In genomic region chr6:68575765-68576439, GRCh38 we compare ENCODE assay signal across 10 cellular contexts. TPM values are rescaled to one million over a fixed set of nuclear protein-coding genes. Genes with fewer than 3 reads are reported as not detected.
A peak's percentile ranks its signal among the peaks of the same experiment; 100 is the strongest.
DNase-seq lines count a peak whose midpoint lies in the region; ATAC-seq and TF ChIP-seq lines count a peak whose summit lies in the region.
"Had no signal": no experiment of that assay in that cellular context is flagged by ENCODE, and none has a peak within 500 bp of the region (broad histone marks: within the 10 kb centered on the region; RNA-seq: fewer than 3 reads in every experiment).

No MANE protein-coding gene starts in this region.

- H3K27ac ChIP-seq in endodermal cell (ENCODE audit: low read depth, low read length) (no peak overlapping the region), neuronal stem cell (replicated peaks; ENCODE audit: low read length) (no peak overlapping the region), heart right ventricle (no peak overlapping the region)

- H4K91ac ChIP-seq in neuronal stem cell (ENCODE audit: low read depth, low read length, poor library complexity): no peak overlapping the region

- no peaks in the 10 kb centered on the region for H3K79me1 ChIP-seq in neuronal stem cell (ENCODE audit: low read depth, low read length)

- no peak overlapping the region for H2BK5ac ChIP-seq in neuronal stem cell (ENCODE audit: low read length)

- H3K9ac ChIP-seq in endodermal cell (ENCODE audit: extremely low read depth, low read length, poor library complexity, severe bottlenecking) (no peak overlapping the region), neuronal stem cell (ENCODE audit: low read depth, low read length, poor library complexity) (no peak overlapping the region)

- H3K27ac Mint-ChIP-seq in endodermal cell: no peak overlapping the region

- no peak overlapping the region for H3K14ac ChIP-seq in neuronal stem cell (ENCODE audit: low read length)

- peak overlapping the region; percentile 22 for H2BK12ac ChIP-seq in neuronal stem cell (ENCODE audit: low read length)

- H3K4me1 Mint-ChIP-seq in endodermal cell: peaks cover 8% of the 10 kb centered on the region

- H3K18ac ChIP-seq in neuronal stem cell (ENCODE audit: low read length): no peak overlapping the region

- no peaks in the 10 kb centered on the region for H3K4me1 ChIP-seq in endodermal cell (ENCODE audit: control insufficient read depth, insufficient read depth, low read length)
- peaks cover 0 to 4% of the 10 kb centered on the region in 2 donors for H3K4me1 ChIP-seq in neuronal stem cell (ENCODE audit: control insufficient read depth in 2 of 2, insufficient read depth in 1 of 2, low read depth in 1 of 2, low read length in 2 of 2)
- H3K4me1 ChIP-seq in heart right ventricle: no peaks in the 10 kb centered on the region

- ATAC-seq in HG03565 (IDR thresholded peaks at IDR 0.05; ENCODE audit: unreplicated experiment) (no peak), HG03108 (IDR thresholded peaks at IDR 0.05; ENCODE audit: unreplicated experiment) (no peak), heart right ventricle (no peak)

- H3K27me3 ChIP-seq in endodermal cell (ENCODE audit: control insufficient read depth, insufficient read depth, low read length, poor library complexity, severe bottlenecking): no peaks in the 10 kb centered on the region
- H3K27me3 ChIP-seq in neuronal stem cell (ENCODE audit: control insufficient read depth in 3 of 3, insufficient read depth in 3 of 3, low read depth in 1 of 3, low read length in 3 of 3): no peaks in the 10 kb centered on the region
- H3K27me3 ChIP-seq in heart right ventricle: peaks cover 0 to 5% (median 0%) of the 10 kb centered on the region in 7 donors

- no peak overlapping the region for H4K8ac ChIP-seq in neuronal stem cell (ENCODE audit: low read depth, low read length)

- intact Hi-C loops in heart right ventricle (cut with DNase I): no loop called here

- H3K4me3 Mint-ChIP-seq in endodermal cell: peak overlapping the region; percentile 49

- no peak overlapping the region for H3K4me2 ChIP-seq in neuronal stem cell (ENCODE audit: insufficient read depth, low read length, poor library complexity, severe bottlenecking)

- no peak overlapping the region for H3K23ac ChIP-seq in neuronal stem cell (ENCODE audit: low read depth, low read length, poor library complexity)

- H3K9me3 ChIP-seq in endodermal cell (ENCODE audit: control insufficient read depth, low read length): peaks cover 5% of the 10 kb centered on the region
- H3K9me3 ChIP-seq in neuronal stem cell (replicated peaks in 1 of 2; ENCODE audit: control insufficient read depth in 2 of 2, insufficient read depth in 1 of 2, low read depth in 1 of 2, low read length in 2 of 2): peaks cover 0 to 9% of the 10 kb centered on the region in 2 donors
- peaks cover 0 to 13% (median 3%) of the 10 kb centered on the region in 11 donors for H3K9me3 ChIP-seq in heart right ventricle

- H2BK15ac ChIP-seq in neuronal stem cell (ENCODE audit: low read length): no peak overlapping the region

- WGBS in endodermal cell (ENCODE audit: insufficient coverage in 1 of 2, insufficient read length in 1 of 2), 2 experiments: 34 to 45% methylated on average over 5 to 14 of the region's 14 CpGs
- no CpG with 5 or more reads among the region's 14 CpGs for WGBS in neuronal stem cell (ENCODE audit: extremely low coverage in 2 of 2, insufficient read length in 2 of 2, insufficient replicate concordance in 1 of 2), 2 donors
- WGBS in heart right ventricle, 2 donors: 14% methylated on average over 14 of the region's 14 CpGs

- H2AFZ ChIP-seq in neuronal stem cell (ENCODE audit: low read length): peak overlapping the region; percentile 77

- H2AK5ac ChIP-seq in neuronal stem cell (ENCODE audit: low read depth, low read length): no peak overlapping the region

- H3K36me3 Mint-ChIP-seq in endodermal cell (ENCODE audit: low read depth): no peaks in the 10 kb centered on the region

- H3K4me3 ChIP-seq in endodermal cell (ENCODE audit: low read length): no peak overlapping the region
- H3K4me3 ChIP-seq in neuronal stem cell (ENCODE audit: low read length in 2 of 2): no peak overlapping the region
- H3K4me3 ChIP-seq in heart right ventricle: no peak overlapping the region

- H2BK120ac ChIP-seq in neuronal stem cell (ENCODE audit: low read depth, low read length): no peak overlapping the region

- DNase-seq in DMS79 (lab: John Stamatoyannopoulos, UW) (peak; percentile 48), NCI-H2107 treated with DMSO at 0.1 percent for 48 hours (lab: John Stamatoyannopoulos, UW; ENCODE audit: unreplicated experiment) (peak; percentile 88), endodermal cell (peak; percentile 88), neuronal stem cell (ENCODE audit: low spot score) (no peak), heart right ventricle (no peak)
- DNase-seq in stimulated activated CD4-positive, alpha-beta T cell treated with anti-CD3 and anti-CD28 coated beads, Interleukin-2, amount 100 ng/mL, for 24 hours: no peak
- DNase-seq: activated CD4-positive, alpha-beta T cell treated with anti-CD3 and anti-CD28 coated beads for 48 hours; GDM1 had no signal

- TF ChIP-seq CTCF in endodermal cell (conservative IDR thresholded peaks at IDR 0.05) (no peak), heart right ventricle (IDR thresholded peaks at IDR 0.05) (no peak)

- H3K27me3 Mint-ChIP-seq in endodermal cell (ENCODE audit: insufficient read depth): no peaks in the 10 kb centered on the region

- no peak overlapping the region for H3K4ac ChIP-seq in neuronal stem cell (ENCODE audit: low read length)

- H3K36me3 ChIP-seq in endodermal cell (ENCODE audit: control insufficient read depth, insufficient read depth, low read length): no peaks in the 10 kb centered on the region
- no peaks in the 10 kb centered on the region for H3K36me3 ChIP-seq in neuronal stem cell (replicated peaks in 1 of 2; ENCODE audit: control insufficient read depth in 2 of 2, insufficient read depth in 2 of 2, low read length in 2 of 2)
- H3K36me3 ChIP-seq in heart right ventricle: no peaks in the 10 kb centered on the region

- peaks cover 2% of the 10 kb centered on the region for H3K9me3 Mint-ChIP-seq in endodermal cell

RNA-seq across cellular contexts. Expression of gene ADGRB3, which starts 59.2 kb away (rescaled TPM):
- total RNA-seq in endodermal cell (1 to 10 TPM in 1 of 2 donors, under 1 TPM in 1; 0.33 to 1.3 TPM), heart right ventricle (1 to 10 TPM in 4 of 10 donors, under 1 TPM in 6; 0.47 to 1.7 (median 0.79) TPM)
- polyA plus RNA-seq in endodermal cell (2013, experiment 1 of 2): 5.0 TPM
- 3.6 TPM for polyA plus RNA-seq in endodermal cell (2013, experiment 2 of 2)
- polyA plus RNA-seq in neuronal stem cell (2013, experiment 1 of 2): 1.7 TPM
- 1.8 TPM for polyA plus RNA-seq in neuronal stem cell (2013, experiment 2 of 2)
- 1 to 10 TPM in 1 of 2 donors, under 1 TPM in 1; 0.77 to 2.1 TPM for polyA plus RNA-seq in heart right ventricle

Comparison
In these comparisons a context has a peak if more than half of its experiments do, and no peak if none do; other contexts are left out.
1. DNase-seq: peak in DMS79 (single experiment), NCI-H2107 treated with DMSO at 0.1 percent for 48 hours (single experiment) and endodermal cell (single experiment); none in neuronal stem cell (single experiment), stimulated activated CD4-positive, alpha-beta T cell treated with anti-CD3 and anti-CD28 coated beads, Interleukin-2, amount 100 ng/mL, for 24 hours (0 of 2) and heart right ventricle (0 of 2).